ENCODE assay signal across 1 cellular context in genomic region chr1:212791676-212792395, GRCh38.
TF ChIP-seq lines count a peak whose summit lies in the region.

Gene NSL1, minus strand, starts transcription at chr1:212791777. Its CDS starts 14 bp downstream, at chr1:212791763.
Gene TATDN3, plus strand, starts transcription at chr1:212791894. Its CDS starts 28 bp downstream, at chr1:212791922.

TF ChIP-seq in HepG2, 621 proteins besides CTCF, POLR2A, EP300 and RAD21 (continued from another document and continues in another):
- TF ChIP-seq AFF4 (CRISPR knock-in tag; IDR thresholded peaks at IDR 0.05) (peak; percentile 45; the same call in 1 of the 2 replicates), ZNF225 (CRISPR knock-in tag; IDR thresholded peaks at IDR 0.05) (peak; percentile 73; the same call in 1 of the 2 replicates), TARDBP (CRISPR knock-in tag; IDR thresholded peaks at IDR 0.05) (peak; percentile 94), CEBPZ (IDR thresholded peaks at IDR 0.05; ENCODE audit: low read length) (no peak), HDAC2 (CRISPR knock-in tag; IDR thresholded peaks at IDR 0.05) (peak; percentile 95), ZNF597 (CRISPR knock-in tag; IDR thresholded peaks at IDR 0.05) (no peak), REXO4 (CRISPR knock-in tag; IDR thresholded peaks at IDR 0.05; ENCODE audit: borderline replicate concordance) (no peak), ZNF775 (CRISPR knock-in tag; IDR thresholded peaks at IDR 0.05; ENCODE audit: borderline replicate concordance) (no peak), YEATS2 (CRISPR knock-in tag; IDR thresholded peaks at IDR 0.05; ENCODE audit: borderline replicate concordance) (peak; percentile 93), SMAD1 (CRISPR knock-in tag; IDR thresholded peaks at IDR 0.05; ENCODE audit: borderline replicate concordance, low read depth) (peak; percentile 95; the same call in 1 of the 2 replicates), ARNTL (CRISPR knock-in tag; IDR thresholded peaks at IDR 0.05) (peak; percentile 83), CHCHD3 (CRISPR knock-in tag; IDR thresholded peaks at IDR 0.05) (no peak), ZNF660 (CRISPR knock-in tag; IDR thresholded peaks at IDR 0.05; ENCODE audit: borderline replicate concordance, low read depth) (no peak), NFKB2 (CRISPR knock-in tag; IDR thresholded peaks at IDR 0.05; ENCODE audit: borderline replicate concordance) (peak; percentile 97; the same call in 1 of the 2 replicates), TEF (CRISPR knock-in tag; IDR thresholded peaks at IDR 0.05) (no peak; the same call in 1 of the 2 replicates), GABPA (IDR thresholded peaks at IDR 0.05; ENCODE audit: low read depth, low read length) (peak; percentile 90), GABPA (CRISPR knock-in tag; IDR thresholded peaks at IDR 0.05; ENCODE audit: low read depth) (peak; percentile 98), CBX2 (IDR thresholded peaks at IDR 0.05; ENCODE audit: low read depth, low read length) (no peak), CBX2 (CRISPR knock-in tag; IDR thresholded peaks at IDR 0.05; ENCODE audit: low read depth) (no peak), ZZZ3 (CRISPR knock-in tag; IDR thresholded peaks at IDR 0.05; ENCODE audit: borderline replicate concordance) (peak; percentile 87; the same call in 1 of the 2 replicates), CENPT (CRISPR knock-in tag; IDR thresholded peaks at IDR 0.05; ENCODE audit: low read depth) (no peak), SNAPC5 (CRISPR knock-in tag; IDR thresholded peaks at IDR 0.05; ENCODE audit: borderline replicate concordance) (no peak), PPARG (CRISPR knock-in tag; conservative IDR thresholded peaks at IDR 0.05) (peak; percentile 83), NFE2L1 (CRISPR knock-in tag; IDR thresholded peaks at IDR 0.05; ENCODE audit: borderline replicate concordance) (no peak), ZBTB39 (CRISPR knock-in tag; IDR thresholded peaks at IDR 0.05) (peak; percentile 33; the same call in 1 of the 2 replicates), TP53 (CRISPR knock-in tag; conservative IDR thresholded peaks at IDR 0.05) (0 out of 2 replicates have a peak, but pooled peaks have one; percentile 75), STAT6 (CRISPR knock-in tag; IDR thresholded peaks at IDR 0.05; ENCODE audit: borderline replicate concordance) (peak; percentile 99; the same call in 1 of the 2 replicates), ZNF780A (CRISPR knock-in tag; IDR thresholded peaks at IDR 0.05) (no peak; the same call in 1 of the 2 replicates), FOXO4 (CRISPR knock-in tag; conservative IDR thresholded peaks at IDR 0.05) (no peak), ZNF556 (CRISPR knock-in tag; IDR thresholded peaks at IDR 0.05; ENCODE audit: borderline replicate concordance) (peak; percentile 99), LBX2 (CRISPR knock-in tag; IDR thresholded peaks at IDR 0.05; ENCODE audit: borderline replicate concordance) (no peak), ZNF180 (CRISPR knock-in tag; IDR thresholded peaks at IDR 0.05; ENCODE audit: borderline replicate concordance, low read depth) (no peak), ZNF792 (CRISPR knock-in tag; IDR thresholded peaks at IDR 0.05) (peak; percentile 93; the same call in 1 of the 2 replicates), NBN (conservative IDR thresholded peaks at IDR 0.05) (no peak), KLF6 (CRISPR knock-in tag; IDR thresholded peaks at IDR 0.05) (peak; percentile 97), MXD1 (CRISPR knock-in tag; IDR thresholded peaks at IDR 0.05) (no peak; the same call in 1 of the 2 replicates), ZNF790 (CRISPR knock-in tag; IDR thresholded peaks at IDR 0.05; ENCODE audit: borderline replicate concordance) (peak; percentile 92; the same call in 1 of the 2 replicates)
